ENCODE assay signal across 13 cellular contexts in the genomic region with DNA sequence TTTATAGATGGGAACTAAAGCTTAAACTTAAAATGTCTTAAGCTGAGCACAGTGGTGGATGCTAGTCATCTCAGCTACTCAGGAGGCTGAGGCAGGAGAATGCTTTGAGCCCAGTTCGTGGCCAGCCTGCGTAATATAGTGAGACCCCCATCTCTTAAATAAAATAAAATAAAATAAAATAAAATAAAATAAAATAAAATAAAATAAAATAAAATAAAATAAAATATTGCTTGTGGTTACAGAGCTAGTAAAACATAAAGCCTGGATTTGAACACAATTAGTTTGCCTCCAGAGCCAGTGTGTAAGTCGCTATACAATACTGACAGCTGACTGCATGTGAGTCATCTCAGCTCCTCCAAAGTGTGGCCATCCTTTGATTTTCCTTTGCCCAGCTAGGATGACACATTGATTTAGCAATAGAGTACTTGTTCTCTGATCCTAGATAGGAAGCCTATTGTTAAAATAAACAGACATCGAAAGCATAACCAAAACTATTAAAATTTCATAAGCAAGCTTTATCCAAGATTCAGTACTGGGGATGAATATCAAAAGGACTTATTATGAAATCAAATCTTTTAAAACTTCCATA. TPM values are rescaled to one million over a fixed set of nuclear protein-coding genes. Genes with fewer than 3 reads are reported as not detected.
DNase-seq lines count a peak whose midpoint lies in the region; ATAC-seq and TF ChIP-seq lines count a peak whose summit lies in the region.
"Had no signal": no experiment of that assay in that cellular context is flagged by ENCODE, and none has a peak within 500 bp of the region (broad histone marks: within the 10 kb centered on the region; RNA-seq: fewer than 3 reads in every experiment).

No MANE protein-coding gene starts in this region.

- H3K9me3 ChIP-seq in neural progenitor cell (ENCODE audit: low read depth): no peaks in the 10 kb centered on the region
- H3K9me3 ChIP-seq: stomach had no signal

- no peaks in the 10 kb centered on the region for H3K4me1 ChIP-seq in neural progenitor cell
- H3K4me1 ChIP-seq: stomach had no signal

- no peak for TF ChIP-seq CTCF in AG09309 (IDR thresholded peaks at IDR 0.05; ENCODE audit: control insufficient read depth, insufficient read depth, low read depth, low read length, missing control alignments)
- no peak for TF ChIP-seq CTCF in cardiac fibroblast (IDR thresholded peaks at IDR 0.05; ENCODE audit: low read depth, low read length)
- no peak for TF ChIP-seq CTCF in neural progenitor cell (IDR thresholded peaks at IDR 0.05)

- no peaks in the 10 kb centered on the region for H3K9me3 Mint-ChIP-seq in neural progenitor cell

- ATAC-seq in HG02981 (IDR thresholded peaks at IDR 0.05; ENCODE audit: unreplicated experiment) (no peak), GM21723 (IDR thresholded peaks at IDR 0.05; ENCODE audit: unreplicated experiment) (no peak), HG02642 (IDR thresholded peaks at IDR 0.05; ENCODE audit: poor library complexity, unreplicated experiment) (no peak)
- ATAC-seq: left lobe of liver, T-helper 17 cell had no signal

- peaks cover 12% of the 10 kb centered on the region for H3K4me1 Mint-ChIP-seq in neural progenitor cell
- H3K4me1 Mint-ChIP-seq: T-helper 17 cell had no signal

- peaks cover 2% of the 10 kb centered on the region for H3K27me3 Mint-ChIP-seq in neural progenitor cell (ENCODE audit: insufficient read depth, low read depth)
- H3K27me3 Mint-ChIP-seq: T-helper 17 cell had no signal

- no peak overlapping the region for H3K4me3 ChIP-seq in AG09309 (ENCODE audit: control insufficient read depth, low read depth, low read length)
- no peak overlapping the region for H3K4me3 ChIP-seq in cardiac fibroblast (replicated peaks in 1 of 2; ENCODE audit: low read depth in 2 of 2, low read length in 2 of 2)
- no peak overlapping the region for H3K4me3 ChIP-seq in neural progenitor cell
- H3K4me3 ChIP-seq: stomach had no signal

- DNase-seq in AG09309 (ENCODE audit: low read depth) (peak; percentile 68), NCI-H226 (peak; percentile 74), cardiac fibroblast (ENCODE audit: low read depth in 2 of 2) (peak; percentile 79 to 93), kidney tubule cell (ENCODE audit: low spot score) (peak; percentile 75), neural progenitor cell (ENCODE audit: low spot score) (no peak)
- DNase-seq: NCI-H1092; stimulated activated CD4-positive, alpha-beta T cell treated with anti-CD3 and anti-CD28 coated beads, Interleukin-2, amount 100 ng/mL, for 48 hours; stomach; T-helper 17 cell had no signal

- no peak overlapping the region for H3K9ac ChIP-seq in neural progenitor cell

- H3F3A ChIP-seq in neural progenitor cell (ENCODE audit: low read depth): no peaks in the 10 kb centered on the region

- no peaks in the 10 kb centered on the region for H3K79me2 ChIP-seq in neural progenitor cell (ENCODE audit: low read depth)

- H3K36me3 ChIP-seq in neural progenitor cell: no peaks in the 10 kb centered on the region
- H3K36me3 ChIP-seq: stomach had no signal

- H3K27ac ChIP-seq in neural progenitor cell: no peak overlapping the region
- H3K27ac ChIP-seq: stomach had no signal

- H3K4me2 ChIP-seq in neural progenitor cell: no peak overlapping the region

- H2AFZ ChIP-seq in neural progenitor cell (replicated peaks): no peak overlapping the region

- no peaks in the 10 kb centered on the region for H3K27me3 ChIP-seq in neural progenitor cell
- H3K27me3 ChIP-seq: stomach had no signal

- H3K4me3 Mint-ChIP-seq in neural progenitor cell: no peak overlapping the region
- H3K4me3 Mint-ChIP-seq: T-helper 17 cell had no signal

- no peaks in the 10 kb centered on the region for H3K36me3 Mint-ChIP-seq in neural progenitor cell

- H4K20me1 ChIP-seq in neural progenitor cell (ENCODE audit: low read depth): no peaks in the 10 kb centered on the region

- H3K27ac Mint-ChIP-seq in neural progenitor cell: no peak overlapping the region
- H3K27ac Mint-ChIP-seq: T-helper 17 cell had no signal

RNA-seq across cellular contexts. Expression of a gene that starts 21.0 kb away (rescaled TPM):
- 414 and 462 TPM in 2 replicates for total RNA-seq in neural progenitor cell (ENCODE audit: low replicate concordance)
- total RNA-seq: T-helper 17 cell had no signal
